In the genomic region with DNA sequence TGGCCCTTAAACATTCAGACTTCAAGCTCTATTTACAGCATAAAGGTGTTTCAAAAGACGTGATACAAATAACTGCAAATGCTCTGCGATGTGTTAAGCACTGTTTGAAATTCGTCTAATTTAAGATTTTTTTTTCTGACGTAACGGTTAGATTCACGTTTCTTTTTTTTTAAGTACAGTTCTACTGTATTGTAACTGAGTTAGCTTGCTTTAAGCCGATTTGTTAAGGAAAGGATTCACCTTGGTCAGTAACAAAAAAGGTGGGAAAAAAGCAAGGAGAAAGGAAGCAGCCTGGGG, we compare ENCODE assay signal across 1 cellular context.
TF ChIP-seq lines count a peak whose summit lies in the region.

No MANE protein-coding gene starts in this region.

TF ChIP-seq in K562, 482 proteins besides CTCF, POLR2A, EP300 and RAD21:
- TF ChIP-seq, protein P1, sequence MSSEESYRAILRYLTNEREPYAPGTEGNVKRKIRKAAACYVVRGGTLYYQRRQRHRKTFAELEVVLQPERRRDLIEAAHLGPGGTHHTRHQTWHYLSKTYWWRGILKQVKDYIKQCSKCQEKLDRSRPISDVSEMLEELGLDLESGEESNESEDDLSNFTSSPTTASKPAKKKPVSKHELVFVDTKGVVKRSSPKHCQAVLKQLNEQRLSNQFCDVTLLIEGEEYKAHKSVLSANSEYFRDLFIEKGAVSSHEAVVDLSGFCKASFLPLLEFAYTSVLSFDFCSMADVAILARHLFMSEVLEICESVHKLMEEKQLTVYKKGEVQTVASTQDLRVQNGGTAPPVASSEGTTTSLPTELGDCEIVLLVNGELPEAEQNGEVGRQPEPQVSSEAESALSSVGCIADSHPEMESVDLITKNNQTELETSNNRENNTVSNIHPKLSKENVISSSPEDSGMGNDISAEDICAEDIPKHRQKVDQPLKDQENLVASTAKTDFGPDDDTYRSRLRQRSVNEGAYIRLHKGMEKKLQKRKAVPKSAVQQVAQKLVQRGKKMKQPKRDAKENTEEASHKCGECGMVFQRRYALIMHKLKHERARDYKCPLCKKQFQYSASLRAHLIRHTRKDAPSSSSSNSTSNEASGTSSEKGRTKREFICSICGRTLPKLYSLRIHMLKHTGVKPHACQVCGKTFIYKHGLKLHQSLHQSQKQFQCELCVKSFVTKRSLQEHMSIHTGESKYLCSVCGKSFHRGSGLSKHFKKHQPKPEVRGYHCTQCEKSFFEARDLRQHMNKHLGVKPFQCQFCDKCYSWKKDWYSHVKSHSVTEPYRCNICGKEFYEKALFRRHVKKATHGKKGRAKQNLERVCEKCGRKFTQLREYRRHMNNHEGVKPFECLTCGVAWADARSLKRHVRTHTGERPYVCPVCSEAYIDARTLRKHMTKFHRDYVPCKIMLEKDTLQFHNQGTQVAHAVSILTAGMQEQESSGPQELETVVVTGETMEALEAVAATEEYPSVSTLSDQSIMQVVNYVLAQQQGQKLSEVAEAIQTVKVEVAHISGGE (CRISPR knock-in tag; IDR thresholded peaks at IDR 0.05) = peak in 1 of 3 experiments; percentile 39; a peak in 1 of 6 replicates
- TF ChIP-seq THRAP3 (IDR thresholded peaks at IDR 0.05; ENCODE audit: borderline replicate concordance) = peak; percentile 90; the same call in 1 of the 2 replicates
- TF ChIP-seq TRIM28 (IDR thresholded peaks at IDR 0.05) = no peak
- TF ChIP-seq TCF7L2 (IDR thresholded peaks at IDR 0.05; ENCODE audit: low read depth, low read length) = no peak
TF ChIP-seq in K562: peak in this region for 2.
